Comparison of ENCODE assay signal across 9 cellular contexts in genomic region chr7:98418636-98419315, GRCh38. TPM values are rescaled to one million over a fixed set of nuclear protein-coding genes. Genes with fewer than 3 reads are reported as not detected.
DNase-seq lines count a peak whose midpoint lies in the region; ATAC-seq and TF ChIP-seq lines count a peak whose summit lies in the region.
"Had no signal": no experiment of that assay in that cellular context is flagged by ENCODE, and none has a peak within 500 bp of the region (broad histone marks: within the 10 kb centered on the region; RNA-seq: fewer than 3 reads in every experiment).

No MANE protein-coding gene starts in this region.

- no peaks in the 10 kb centered on the region for H3K9me3 ChIP-seq in right lobe of liver
- H3K9me3 ChIP-seq: upper lobe of left lung had no signal

- DNase-seq in AG09309 (ENCODE audit: low read depth), result peak; percentile 86
- DNase-seq in HS-27A (ENCODE audit: low read depth), result peak; percentile 71
- DNase-seq in activated naive CD4-positive, alpha-beta T cell treated with anti-CD3 and anti-CD28 coated beads, Interleukin-2, amount 50 U/mL, for 72 hours (ENCODE audit: low spot score in 2 of 2), result no peak
- peak; percentile 86 to 95 (median 93) for DNase-seq in right lobe of liver
- no peak for DNase-seq in C1 segment of cervical spinal cord (lab: John Stamatoyannopoulos, UW)
- no peak for DNase-seq in NCI-H187 treated with DMSO at 0.1 percent for 48 hours (lab: John Stamatoyannopoulos, UW)
- DNase-seq in SK-N-DZ (ENCODE audit: low spot score), result no peak

- peak; percentile 85 to 89 for ATAC-seq in activated naive CD4-positive, alpha-beta T cell treated with anti-CD3 and anti-CD28 coated beads, Interleukin-2, amount 50 U/mL, for 72 hours
- ATAC-seq in right lobe of liver (peak; percentile 71 to 85 (median 78)), HG03139 (IDR thresholded peaks at IDR 0.05; ENCODE audit: unreplicated experiment) (no peak)

- no peaks in the 10 kb centered on the region for H3K36me3 Mint-ChIP-seq in activated naive CD4-positive, alpha-beta T cell treated with anti-CD3 and anti-CD28 coated beads, Interleukin-2, amount 50 U/mL, for 72 hours

- H3K9me3 Mint-ChIP-seq in activated naive CD4-positive, alpha-beta T cell treated with anti-CD3 and anti-CD28 coated beads, Interleukin-2, amount 50 U/mL, for 72 hours, result no peaks in the 10 kb centered on the region

- peaks cover 0 to 33% (median 10%) of the 10 kb centered on the region in 4 donors for H3K4me1 ChIP-seq in right lobe of liver

- peak; percentile 86 for TF ChIP-seq POLR2A in right lobe of liver (IDR thresholded peaks at IDR 0.05)

- no peaks in the 10 kb centered on the region for H3K36me3 ChIP-seq in right lobe of liver
- H3K36me3 ChIP-seq: upper lobe of left lung had no signal

- H3K4me3 ChIP-seq in AG09309 (ENCODE audit: control insufficient read depth, low read depth, low read length) (no peak overlapping the region), right lobe of liver (peak overlapping the region; percentile 16 to 48 (median 47))
- H3K4me3 ChIP-seq: upper lobe of left lung had no signal

- WGBS in right lobe of liver (ENCODE audit: insufficient coverage, low coverage, low lambda C conversion rate, missing lambda C conversion rate), result 14% methylated on average over 7 of the region's 7 CpGs

- intact Hi-C loops in right lobe of liver (cut with DNase I), result no loop called here

- TF ChIP-seq CTCF in AG09309 (IDR thresholded peaks at IDR 0.05; ENCODE audit: control insufficient read depth, insufficient read depth, low read depth, low read length, missing control alignments) (no peak), right lobe of liver (IDR thresholded peaks at IDR 0.05) (no peak)

- no peak overlapping the region for H3K27ac Mint-ChIP-seq in activated naive CD4-positive, alpha-beta T cell treated with anti-CD3 and anti-CD28 coated beads, Interleukin-2, amount 50 U/mL, for 72 hours

- no peaks in the 10 kb centered on the region for H3K27me3 ChIP-seq in right lobe of liver
- H3K27me3 ChIP-seq: upper lobe of left lung had no signal

- peak overlapping the region; percentile 85 to 95 (median 89) for H3K27ac ChIP-seq in right lobe of liver
- H3K27ac ChIP-seq: upper lobe of left lung had no signal

RNA-seq across cellular contexts. Expression of gene BAIAP2L1, which starts 17.9 kb away (rescaled TPM):
- total RNA-seq in activated naive CD4-positive, alpha-beta T cell treated with anti-CD3 and anti-CD28 coated beads, Interleukin-2, amount 50 U/mL, for 72 hours, result 1 to 10 TPM; 4.2 to 5.1 TPM
- total RNA-seq in right lobe of liver, result 10 to 100 TPM in 5 of 6 experiments, 1 to 10 TPM in 1; 9.1 to 29.5 (median 25.2) TPM
- polyA plus RNA-seq in SK-N-DZ (2014; cell fraction: cytosol; rRNA removed), result 0.53 and 0.98 TPM in 2 replicates
- 0.64 and 1.5 TPM in 2 replicates for polyA plus RNA-seq in SK-N-DZ (2014; cell fraction: nucleus; rRNA removed)

Comparison
In these comparisons a context has a peak if more than half of its experiments do, and no peak if none do; other contexts are left out.
1. DNase-seq: peak in AG09309 (single experiment), HS-27A (single experiment) and right lobe of liver (3 of 3); none in activated naive CD4-positive, alpha-beta T cell treated with anti-CD3 and anti-CD28 coated beads, Interleukin-2, amount 50 U/mL, for 72 hours (0 of 2), C1 segment of cervical spinal cord (0 of 14), NCI-H187 treated with DMSO at 0.1 percent for 48 hours (single experiment) and SK-N-DZ (single experiment).